ENCODE assay signal across 18 cellular contexts in genomic region chr9:129656795-129657390, GRCh38. TPM values are rescaled to one million over a fixed set of nuclear protein-coding genes. Genes with fewer than 3 reads are reported as not detected.
DNase-seq lines count a peak whose midpoint lies in the region; ATAC-seq and TF ChIP-seq lines count a peak whose summit lies in the region.
"Had no signal": no experiment of that assay in that cellular context is flagged by ENCODE, and none has a peak within 500 bp of the region (broad histone marks: within the 10 kb centered on the region; RNA-seq: fewer than 3 reads in every experiment).

No MANE protein-coding gene starts in this region.

- H4K5ac ChIP-seq in mesendoderm (ENCODE audit: low read length), result no peak overlapping the region

- H3K23ac ChIP-seq in mesendoderm (ENCODE audit: low read length), result no peak overlapping the region

- no peak overlapping the region for H2AFZ ChIP-seq in smooth muscle cell (ENCODE audit: low read depth)
- H2AFZ ChIP-seq: neural progenitor cell had no signal

- no peak overlapping the region for H2BK120ac ChIP-seq in mesendoderm (ENCODE audit: low read depth, low read length)

- TF ChIP-seq CTCF in smooth muscle cell (IDR thresholded peaks at IDR 0.05; ENCODE audit: borderline replicate concordance, insufficient read depth, poor library complexity, severe bottlenecking), result no peak

- H3K27me3 ChIP-seq in smooth muscle cell (ENCODE audit: low read depth) (no peaks in the 10 kb centered on the region), mesendoderm (ENCODE audit: insufficient read depth, low read length, poor library complexity) (no peaks in the 10 kb centered on the region)
- H3K27me3 ChIP-seq: esophagus squamous epithelium, neural progenitor cell, uterus had no signal

- H3K79me2 ChIP-seq in smooth muscle cell (ENCODE audit: low read depth), result no peaks in the 10 kb centered on the region
- no peaks in the 10 kb centered on the region for H3K79me2 ChIP-seq in mesendoderm (ENCODE audit: control insufficient read depth, insufficient read depth, low read length)

- H3K9ac ChIP-seq in smooth muscle cell (ENCODE audit: low read depth), result no peak overlapping the region
- H3K9ac ChIP-seq in mesendoderm (ENCODE audit: low read length), result no peak overlapping the region
- H3K9ac ChIP-seq: neural progenitor cell had no signal

- no peak overlapping the region for H3K18ac ChIP-seq in mesendoderm (ENCODE audit: low read length)

- no peaks in the 10 kb centered on the region for H4K20me1 ChIP-seq in smooth muscle cell (ENCODE audit: low read depth)

- no peak overlapping the region for H2AK5ac ChIP-seq in mesendoderm (ENCODE audit: low read length)

- peaks cover 6% of the 10 kb centered on the region for H3K27me3 Mint-ChIP-seq in activated naive CD8-positive, alpha-beta T cell treated with anti-CD3 and anti-CD28 coated beads, Interleukin-2, amount 50 U/mL, for 24 hours
- no peaks in the 10 kb centered on the region for H3K27me3 Mint-ChIP-seq in activated naive CD8-positive, alpha-beta T cell treated with anti-CD3 and anti-CD28 coated beads for 36 hours
- H3K27me3 Mint-ChIP-seq: activated CD4-positive, alpha-beta T cell treated with anti-CD3 and anti-CD28 coated beads, Interleukin-2, amount 10 ng/mL, durations not matched to agents 7 days and 5 days; central memory CD8-positive, alpha-beta T cell had no signal

- no peak overlapping the region for H3K4me3 Mint-ChIP-seq in activated naive CD8-positive, alpha-beta T cell treated with anti-CD3 and anti-CD28 coated beads, Interleukin-2, amount 50 U/mL, for 24 hours
- no peak overlapping the region for H3K4me3 Mint-ChIP-seq in activated naive CD8-positive, alpha-beta T cell treated with anti-CD3 and anti-CD28 coated beads for 36 hours
- H3K4me3 Mint-ChIP-seq: activated CD4-positive, alpha-beta T cell treated with anti-CD3 and anti-CD28 coated beads, Interleukin-2, amount 10 ng/mL, durations not matched to agents 7 days and 5 days; central memory CD8-positive, alpha-beta T cell; neural progenitor cell had no signal

- H2BK15ac ChIP-seq in mesendoderm (replicated peaks; ENCODE audit: low read depth), result no peak overlapping the region

- H3F3A ChIP-seq in smooth muscle cell (ENCODE audit: low read depth), result peaks cover 11% of the 10 kb centered on the region

- peak overlapping the region; percentile 46 for H3K27ac ChIP-seq in smooth muscle cell (ENCODE audit: low read depth)
- H3K27ac ChIP-seq in mesendoderm (ENCODE audit: low read depth, low read length), result no peak overlapping the region
- H3K27ac ChIP-seq: esophagus squamous epithelium, neural progenitor cell, uterus had no signal

- H3K79me1 ChIP-seq in mesendoderm (ENCODE audit: low read length), result no peaks in the 10 kb centered on the region

- 26% methylated on average over 12 of the region's 12 CpGs for WGBS in smooth muscle cell (ENCODE audit: low lambda C conversion rate)
- no CpG with 5 or more reads among the region's 12 CpGs for WGBS in mesendoderm (ENCODE audit: extremely low coverage, insufficient coverage, low lambda C conversion rate)

- ATAC-seq in activated naive CD8-positive, alpha-beta T cell treated with anti-CD3 and anti-CD28 coated beads, Interleukin-2, amount 50 U/mL, for 24 hours, result peak; percentile 68
- ATAC-seq in esophagus mucosa (peak; percentile 88), HG03442 (IDR thresholded peaks at IDR 0.05; ENCODE audit: unreplicated experiment) (no peak)

- H3K4me3 ChIP-seq in smooth muscle cell (no peak overlapping the region), mesendoderm (ENCODE audit: low read length) (no peak overlapping the region)
- H3K4me3 ChIP-seq: esophagus squamous epithelium, neural progenitor cell, uterus had no signal

- H3K9me3 ChIP-seq in smooth muscle cell (replicated peaks; ENCODE audit: low read depth), result no peaks in the 10 kb centered on the region
- H3K9me3 ChIP-seq: esophagus squamous epithelium, uterus had no signal

- no peak overlapping the region for H3K56ac ChIP-seq in mesendoderm (ENCODE audit: low read length)

- H3K9me3 Mint-ChIP-seq in activated naive CD8-positive, alpha-beta T cell treated with anti-CD3 and anti-CD28 coated beads, Interleukin-2, amount 50 U/mL, for 24 hours, result no peaks in the 10 kb centered on the region
- H3K9me3 Mint-ChIP-seq in activated naive CD8-positive, alpha-beta T cell treated with anti-CD3 and anti-CD28 coated beads for 36 hours, result no peaks in the 10 kb centered on the region
- H3K9me3 Mint-ChIP-seq: activated CD4-positive, alpha-beta T cell treated with anti-CD3 and anti-CD28 coated beads, Interleukin-2, amount 10 ng/mL, durations not matched to agents 7 days and 5 days; central memory CD8-positive, alpha-beta T cell had no signal

- DNase-seq in activated naive CD8-positive, alpha-beta T cell treated with anti-CD3 and anti-CD28 coated beads, Interleukin-2, amount 50 U/mL, for 24 hours, result no peak
- DNase-seq in activated naive CD8-positive, alpha-beta T cell treated with anti-CD3 and anti-CD28 coated beads for 36 hours, result no peak
- peak; percentile 76 for DNase-seq in RKO (ENCODE audit: low spot score)
- DNase-seq in smooth muscle cell (lab: John Stamatoyannopoulos, UW; ENCODE audit: unreplicated experiment), result no peak
- DNase-seq in mucosa of gallbladder (ENCODE audit: low spot score), result no peak
- DNase-seq in mesendoderm, result no peak
- DNase-seq: activated CD4-positive, alpha-beta T cell treated with anti-CD3 and anti-CD28 coated beads, Interleukin-2, amount 10 ng/mL, durations not matched to agents 7 days and 5 days; activated gamma-delta T cell; DMS79; esophagus squamous epithelium; NCI-H1105 treated with DMSO at 0.1 percent for 48 hours; NCI-H748 treated with DMSO at 0.1 percent for 48 hours; stimulated activated CD8-positive, alpha-beta memory T cell treated with anti-CD3 and anti-CD28 coated beads, Interleukin-4, amount 100 ng/mL, for 48 hours; uterus had no signal

- H3K36me3 ChIP-seq in smooth muscle cell (ENCODE audit: low read depth) (no peaks in the 10 kb centered on the region), mesendoderm (ENCODE audit: control insufficient read depth, insufficient read depth, low read length) (no peaks in the 10 kb centered on the region)
- H3K36me3 ChIP-seq: esophagus squamous epithelium, neural progenitor cell, uterus had no signal

- no peak overlapping the region for H3K27ac Mint-ChIP-seq in activated naive CD8-positive, alpha-beta T cell treated with anti-CD3 and anti-CD28 coated beads, Interleukin-2, amount 50 U/mL, for 24 hours
- no peak overlapping the region for H3K27ac Mint-ChIP-seq in activated naive CD8-positive, alpha-beta T cell treated with anti-CD3 and anti-CD28 coated beads for 36 hours
- H3K27ac Mint-ChIP-seq: activated CD4-positive, alpha-beta T cell treated with anti-CD3 and anti-CD28 coated beads, Interleukin-2, amount 10 ng/mL, durations not matched to agents 7 days and 5 days; neural progenitor cell had no signal

- no peak overlapping the region for H2BK5ac ChIP-seq in mesendoderm (ENCODE audit: low read length)

- H3K4ac ChIP-seq in mesendoderm (ENCODE audit: low read depth, low read length), result no peak overlapping the region

- H3K4me1 Mint-ChIP-seq in activated naive CD8-positive, alpha-beta T cell treated with anti-CD3 and anti-CD28 coated beads, Interleukin-2, amount 50 U/mL, for 24 hours, result no peaks in the 10 kb centered on the region
- H3K4me1 Mint-ChIP-seq in activated naive CD8-positive, alpha-beta T cell treated with anti-CD3 and anti-CD28 coated beads for 36 hours, result no peaks in the 10 kb centered on the region
- H3K4me1 Mint-ChIP-seq: activated CD4-positive, alpha-beta T cell treated with anti-CD3 and anti-CD28 coated beads, Interleukin-2, amount 10 ng/mL, durations not matched to agents 7 days and 5 days; central memory CD8-positive, alpha-beta T cell had no signal

- H4K8ac ChIP-seq in mesendoderm (ENCODE audit: low read depth, low read length), result no peak overlapping the region

- no peaks in the 10 kb centered on the region for H3K4me1 ChIP-seq in smooth muscle cell (ENCODE audit: low read depth)
- no peaks in the 10 kb centered on the region for H3K4me1 ChIP-seq in mesendoderm (ENCODE audit: control insufficient read depth, low read depth, low read length)
- H3K4me1 ChIP-seq: neural progenitor cell, uterus had no signal

- no peaks in the 10 kb centered on the region for H3K36me3 Mint-ChIP-seq in activated naive CD8-positive, alpha-beta T cell treated with anti-CD3 and anti-CD28 coated beads, Interleukin-2, amount 50 U/mL, for 24 hours (ENCODE audit: low read depth)
- no peaks in the 10 kb centered on the region for H3K36me3 Mint-ChIP-seq in activated naive CD8-positive, alpha-beta T cell treated with anti-CD3 and anti-CD28 coated beads for 36 hours
- H3K36me3 Mint-ChIP-seq: neural progenitor cell had no signal

- H3K4me2 ChIP-seq in smooth muscle cell (peak overlapping the region; percentile 18), mesendoderm (ENCODE audit: low read length) (no peak overlapping the region)
- H3K4me2 ChIP-seq: neural progenitor cell had no signal

RNA-seq across cellular contexts. Expression of gene PRRX2, which starts 8.6 kb away (rescaled TPM):
- total RNA-seq in activated naive CD8-positive, alpha-beta T cell treated with anti-CD3 and anti-CD28 coated beads for 36 hours, result under 1 TPM; 0.66 to 0.76 TPM
- total RNA-seq in esophagus mucosa (1.5 TPM), smooth muscle cell (59.9 and 87.7 TPM in 2 replicates), mucosa of gallbladder (1.5 TPM)
- 180 and 234 TPM in 2 replicates for polyA plus RNA-seq in smooth muscle cell
- polyA plus RNA-seq in mesendoderm (2013, experiment 1 of 2), result 5.4 TPM
- 5.1 TPM for polyA plus RNA-seq in mesendoderm (2013, experiment 2 of 2)

RNA-seq across cellular contexts. Expression of gene ASB6, which starts 14.9 kb away (rescaled TPM):
- 10 to 100 TPM; 24.9 to 25.1 TPM for total RNA-seq in activated naive CD8-positive, alpha-beta T cell treated with anti-CD3 and anti-CD28 coated beads for 36 hours
- 11.4 TPM for total RNA-seq in esophagus mucosa
- total RNA-seq in smooth muscle cell, result 10.9 and 13.8 TPM in 2 replicates
- 22.2 and 26.0 TPM in 2 replicates for polyA plus RNA-seq in smooth muscle cell
- total RNA-seq in mucosa of gallbladder, result 21.0 TPM
- polyA plus RNA-seq in mesendoderm (2013, experiment 1 of 2), result 11.8 TPM
- polyA plus RNA-seq in mesendoderm (2013, experiment 2 of 2), result 11.2 TPM

RNA-seq across cellular contexts. Expression of gene NTMT1, which starts 30.9 kb away (rescaled TPM):
- 10 to 100 TPM; 78.8 to 79.4 TPM for total RNA-seq in activated naive CD8-positive, alpha-beta T cell treated with anti-CD3 and anti-CD28 coated beads for 36 hours
- total RNA-seq in esophagus mucosa (18.8 TPM), smooth muscle cell (24.7 and 42.9 TPM in 2 replicates), mucosa of gallbladder (45.1 TPM)
- polyA plus RNA-seq in smooth muscle cell, result 118 and 129 TPM in 2 replicates
- 42.0 TPM for polyA plus RNA-seq in mesendoderm (2013, experiment 1 of 2)
- 43.1 TPM for polyA plus RNA-seq in mesendoderm (2013, experiment 2 of 2)

RNA-seq across cellular contexts. Expression of gene C9orf50, which starts 36.0 kb away (rescaled TPM):
- total RNA-seq in activated naive CD8-positive, alpha-beta T cell treated with anti-CD3 and anti-CD28 coated beads for 36 hours, result not detected
- total RNA-seq in esophagus mucosa (not detected), smooth muscle cell (not detected in 2 replicates), mucosa of gallbladder (1.0 TPM)
- polyA plus RNA-seq in smooth muscle cell, result 0.59 TPM in 1 of 2 replicates, not detected in the other
- not detected for polyA plus RNA-seq in mesendoderm (2013, experiment 1 of 2)
- polyA plus RNA-seq in mesendoderm (2013, experiment 2 of 2), result not detected
- total RNA-seq: activated CD4-positive, alpha-beta T cell treated with anti-CD3 and anti-CD28 coated beads, Interleukin-2, amount 10 ng/mL, durations not matched to agents 7 days and 5 days; esophagus squamous epithelium had no signal

Comparison
In these comparisons a context has a peak if more than half of its experiments do, and no peak if none do; other contexts are left out.
1. RNA of gene PRRX2, which starts 8.6 kb away (total RNA-seq): 59.9 to 87.7 TPM in smooth muscle cell; 1.5 TPM in esophagus mucosa (single experiment), 1.5 TPM in mucosa of gallbladder (single experiment) and 0.66 to 0.76 TPM in activated naive CD8-positive, alpha-beta T cell treated with anti-CD3 and anti-CD28 coated beads for 36 hours; every median in the first group is over 10 times any median in the second.